In genomic region chr16:1772908-1773702, GRCh38 we compare ENCODE assay signal across 1 cellular context.
TF ChIP-seq lines count a peak whose summit lies in the region.

TSS of gene MRPS34 (minus strand) at chr16:1773134. CDS start at chr16:1773119, 15 bp downstream.

TF ChIP-seq in HEK293, 187 proteins besides CTCF, POLR2A, EP300 and RAD21 (continued from another document and continues in another):
- TF ChIP-seq ZBTB11 (tag by site-specific recombination; conservative IDR thresholded peaks at IDR 0.05; ENCODE audit: low read depth): peak; percentile 99
- TF ChIP-seq ZNF548 (tag by site-specific recombination; IDR thresholded peaks at IDR 0.05): no peak; the same call in 1 of the 2 replicates
- TF ChIP-seq ZNF830 (tag by site-specific recombination; IDR thresholded peaks at IDR 0.05; ENCODE audit: low read depth): no peak
- TF ChIP-seq ZNF704 (tag by site-specific recombination; IDR thresholded peaks at IDR 0.05): no peak
- TF ChIP-seq ZBTB1 (tag by site-specific recombination; IDR thresholded peaks at IDR 0.05): peak; percentile 60; the same call in 1 of the 2 replicates
- TF ChIP-seq ZBTB10 (tag by site-specific recombination; IDR thresholded peaks at IDR 0.05): no peak
- TF ChIP-seq HOXD13 (CRISPR knock-in tag; IDR thresholded peaks at IDR 0.05; ENCODE audit: borderline replicate concordance): no peak
- peak; percentile 50 for TF ChIP-seq PRDM10 (tag by site-specific recombination; IDR thresholded peaks at IDR 0.05)
- no peak; the same call in 1 of the 2 replicates for TF ChIP-seq ZNF184 (tag by site-specific recombination; IDR thresholded peaks at IDR 0.05)
- TF ChIP-seq ZNF585B (tag by site-specific recombination; IDR thresholded peaks at IDR 0.05): no peak
- TF ChIP-seq ZNF785 (tag by site-specific recombination; IDR thresholded peaks at IDR 0.05): no peak
- TF ChIP-seq ZNF211 (tag by site-specific recombination; IDR thresholded peaks at IDR 0.05; ENCODE audit: low read depth): no peak
- TF ChIP-seq KLF1 (tag by site-specific recombination; IDR thresholded peaks at IDR 0.05): peak; percentile 79; the same call in 1 of the 2 replicates
- TF ChIP-seq ZNF701 (tag by site-specific recombination; IDR thresholded peaks at IDR 0.05): no peak
- TF ChIP-seq ZNF561 (tag by site-specific recombination; IDR thresholded peaks at IDR 0.05; ENCODE audit: borderline replicate concordance): peak; percentile 83
- peak; percentile 75; the same call in 1 of the 2 replicates for TF ChIP-seq ZNF391 (tag by site-specific recombination; IDR thresholded peaks at IDR 0.05; ENCODE audit: borderline replicate concordance, low read depth)
- TF ChIP-seq ZNF140 (tag by site-specific recombination; IDR thresholded peaks at IDR 0.05): no peak
- no peak for TF ChIP-seq ZNF707 (tag by site-specific recombination; IDR thresholded peaks at IDR 0.05)
- TF ChIP-seq SALL2 (tag by site-specific recombination; IDR thresholded peaks at IDR 0.05; ENCODE audit: borderline replicate concordance): no peak
- no peak for TF ChIP-seq ZNF544 (tag by site-specific recombination; IDR thresholded peaks at IDR 0.05)
- TF ChIP-seq YY1 (tag by site-specific recombination; IDR thresholded peaks at IDR 0.05): peak; percentile 97
- TF ChIP-seq, protein P1, sequence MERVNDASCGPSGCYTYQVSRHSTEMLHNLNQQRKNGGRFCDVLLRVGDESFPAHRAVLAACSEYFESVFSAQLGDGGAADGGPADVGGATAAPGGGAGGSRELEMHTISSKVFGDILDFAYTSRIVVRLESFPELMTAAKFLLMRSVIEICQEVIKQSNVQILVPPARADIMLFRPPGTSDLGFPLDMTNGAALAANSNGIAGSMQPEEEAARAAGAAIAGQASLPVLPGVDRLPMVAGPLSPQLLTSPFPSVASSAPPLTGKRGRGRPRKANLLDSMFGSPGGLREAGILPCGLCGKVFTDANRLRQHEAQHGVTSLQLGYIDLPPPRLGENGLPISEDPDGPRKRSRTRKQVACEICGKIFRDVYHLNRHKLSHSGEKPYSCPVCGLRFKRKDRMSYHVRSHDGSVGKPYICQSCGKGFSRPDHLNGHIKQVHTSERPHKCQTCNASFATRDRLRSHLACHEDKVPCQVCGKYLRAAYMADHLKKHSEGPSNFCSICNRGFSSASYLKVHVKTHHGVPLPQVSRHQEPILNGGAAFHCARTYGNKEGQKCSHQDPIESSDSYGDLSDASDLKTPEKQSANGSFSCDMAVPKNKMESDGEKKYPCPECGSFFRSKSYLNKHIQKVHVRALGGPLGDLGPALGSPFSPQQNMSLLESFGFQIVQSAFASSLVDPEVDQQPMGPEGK (tag by site-specific recombination; IDR thresholded peaks at IDR 0.05): peak; percentile 95
- TF ChIP-seq, protein P2, sequence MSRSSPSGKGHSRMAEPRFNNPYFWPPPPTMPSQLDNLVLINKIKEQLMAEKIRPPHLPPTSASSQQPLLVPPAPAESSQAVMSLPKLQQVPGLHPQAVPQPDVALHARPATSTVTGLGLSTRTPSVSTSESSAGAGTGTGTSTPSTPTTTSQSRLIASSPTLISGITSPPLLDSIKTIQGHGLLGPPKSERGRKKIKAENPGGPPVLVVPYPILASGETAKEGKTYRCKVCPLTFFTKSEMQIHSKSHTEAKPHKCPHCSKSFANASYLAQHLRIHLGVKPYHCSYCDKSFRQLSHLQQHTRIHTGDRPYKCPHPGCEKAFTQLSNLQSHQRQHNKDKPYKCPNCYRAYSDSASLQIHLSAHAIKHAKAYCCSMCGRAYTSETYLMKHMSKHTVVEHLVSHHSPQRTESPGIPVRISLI (tag by site-specific recombination; IDR thresholded peaks at IDR 0.05): no peak
- no peak for TF ChIP-seq ZNF114 (tag by site-specific recombination; IDR thresholded peaks at IDR 0.05)
- TF ChIP-seq IKZF3 (tag by site-specific recombination; IDR thresholded peaks at IDR 0.05): no peak
- TF ChIP-seq ZNF600 (tag by site-specific recombination; IDR thresholded peaks at IDR 0.05): peak; percentile 54
- TF ChIP-seq ZBTB48 (tag by site-specific recombination; IDR thresholded peaks at IDR 0.05): peak; percentile 39; the same call in 1 of the 2 replicates
- TF ChIP-seq KLF8 (tag by site-specific recombination; IDR thresholded peaks at IDR 0.05): peak; percentile 71
- TF ChIP-seq ZNF514 (tag by site-specific recombination; IDR thresholded peaks at IDR 0.05): no peak
- TF ChIP-seq TCF7L2 (IDR thresholded peaks at IDR 0.05; ENCODE audit: borderline replicate concordance, low read depth, low read length): no peak
- peak; percentile 44; the same call in 1 of the 2 replicates for TF ChIP-seq HOXC10 (CRISPR knock-in tag; IDR thresholded peaks at IDR 0.05)
- TF ChIP-seq ZNF658 (tag by site-specific recombination; IDR thresholded peaks at IDR 0.05): no peak
- no peak for TF ChIP-seq ZNF473 (tag by site-specific recombination; IDR thresholded peaks at IDR 0.05)
- no peak for TF ChIP-seq ZNF292 (tag by site-specific recombination; IDR thresholded peaks at IDR 0.05; ENCODE audit: borderline replicate concordance, low read depth)
- TF ChIP-seq ZNF549 (tag by site-specific recombination; IDR thresholded peaks at IDR 0.05): no peak
- TF ChIP-seq ZNF169 (tag by site-specific recombination; IDR thresholded peaks at IDR 0.05): no peak
- no peak for TF ChIP-seq ZNF645 (tag by site-specific recombination; IDR thresholded peaks at IDR 0.05)
- TF ChIP-seq ZNF596 (tag by site-specific recombination; IDR thresholded peaks at IDR 0.05): peak; percentile 45; the same call in 1 of the 2 replicates
- no peak for TF ChIP-seq ZNF354C (tag by site-specific recombination; IDR thresholded peaks at IDR 0.05; ENCODE audit: borderline replicate concordance, low read depth)
- TF ChIP-seq, protein P3, sequence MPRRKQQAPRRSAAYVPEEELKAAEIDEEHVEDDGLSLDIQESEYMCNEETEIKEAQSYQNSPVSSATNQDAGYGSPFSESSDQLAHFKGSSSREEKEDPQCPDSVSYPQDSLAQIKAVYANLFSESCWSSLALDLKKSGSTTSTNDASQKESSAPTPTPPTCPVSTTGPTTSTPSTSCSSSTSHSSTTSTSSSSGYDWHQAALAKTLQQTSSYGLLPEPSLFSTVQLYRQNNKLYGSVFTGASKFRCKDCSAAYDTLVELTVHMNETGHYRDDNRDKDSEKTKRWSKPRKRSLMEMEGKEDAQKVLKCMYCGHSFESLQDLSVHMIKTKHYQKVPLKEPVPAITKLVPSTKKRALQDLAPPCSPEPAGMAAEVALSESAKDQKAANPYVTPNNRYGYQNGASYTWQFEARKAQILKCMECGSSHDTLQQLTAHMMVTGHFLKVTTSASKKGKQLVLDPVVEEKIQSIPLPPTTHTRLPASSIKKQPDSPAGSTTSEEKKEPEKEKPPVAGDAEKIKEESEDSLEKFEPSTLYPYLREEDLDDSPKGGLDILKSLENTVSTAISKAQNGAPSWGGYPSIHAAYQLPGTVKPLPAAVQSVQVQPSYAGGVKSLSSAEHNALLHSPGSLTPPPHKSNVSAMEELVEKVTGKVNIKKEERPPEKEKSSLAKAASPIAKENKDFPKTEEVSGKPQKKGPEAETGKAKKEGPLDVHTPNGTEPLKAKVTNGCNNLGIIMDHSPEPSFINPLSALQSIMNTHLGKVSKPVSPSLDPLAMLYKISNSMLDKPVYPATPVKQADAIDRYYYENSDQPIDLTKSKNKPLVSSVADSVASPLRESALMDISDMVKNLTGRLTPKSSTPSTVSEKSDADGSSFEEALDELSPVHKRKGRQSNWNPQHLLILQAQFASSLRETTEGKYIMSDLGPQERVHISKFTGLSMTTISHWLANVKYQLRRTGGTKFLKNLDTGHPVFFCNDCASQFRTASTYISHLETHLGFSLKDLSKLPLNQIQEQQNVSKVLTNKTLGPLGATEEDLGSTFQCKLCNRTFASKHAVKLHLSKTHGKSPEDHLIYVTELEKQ (tag by site-specific recombination; IDR thresholded peaks at IDR 0.05; ENCODE audit: borderline replicate concordance): peak; percentile 32; the same call in 1 of the 2 replicates
- TF ChIP-seq, protein P4, sequence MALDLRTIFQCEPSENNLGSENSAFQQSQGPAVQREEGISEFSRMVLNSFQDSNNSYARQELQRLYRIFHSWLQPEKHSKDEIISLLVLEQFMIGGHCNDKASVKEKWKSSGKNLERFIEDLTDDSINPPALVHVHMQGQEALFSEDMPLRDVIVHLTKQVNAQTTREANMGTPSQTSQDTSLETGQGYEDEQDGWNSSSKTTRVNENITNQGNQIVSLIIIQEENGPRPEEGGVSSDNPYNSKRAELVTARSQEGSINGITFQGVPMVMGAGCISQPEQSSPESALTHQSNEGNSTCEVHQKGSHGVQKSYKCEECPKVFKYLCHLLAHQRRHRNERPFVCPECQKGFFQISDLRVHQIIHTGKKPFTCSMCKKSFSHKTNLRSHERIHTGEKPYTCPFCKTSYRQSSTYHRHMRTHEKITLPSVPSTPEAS (tag by site-specific recombination; IDR thresholded peaks at IDR 0.05): no peak
- no peak for TF ChIP-seq ZNF837 (tag by site-specific recombination; IDR thresholded peaks at IDR 0.05)
